Comparison of ENCODE assay signal across 28 cellular contexts in genomic region chr2:174051039-174051438, GRCh38.
DNase-seq lines count a peak whose midpoint lies in the region; ATAC-seq, FAIRE-seq and TF ChIP-seq lines count a peak whose summit lies in the region.
"Had no signal": no experiment of that assay in that cellular context is flagged by ENCODE, and none has a peak within 500 bp of the region (broad histone marks: within the 10 kb centered on the region; RNA-seq: fewer than 3 reads in every experiment).

No MANE protein-coding gene starts in this region.

- peak overlapping the region; percentile 6; the same call in 1 of the 3 replicates for H3K4me3 ChIP-seq in A549
- H3K4me3 ChIP-seq in HUES48 (ENCODE audit: low read depth, low read length) = no peak overlapping the region
- H3K4me3 ChIP-seq: dorsolateral prefrontal cortex, heart left ventricle, tibial artery had no signal

- TF ChIP-seq CTCF in A549 (IDR thresholded peaks at IDR 0.05) = no peak
- no peak for TF ChIP-seq CTCF in nephron progenitor cell (IDR thresholded peaks at IDR 0.05)

- H3K9me3 Mint-ChIP-seq in nephron progenitor cell = peaks cover 6% of the 10 kb centered on the region
- H3K9me3 Mint-ChIP-seq: activated B cell treated with CpG ODN at 0.5 μM for 24 hours; activated T-helper 17 cell treated with anti-CD3 and anti-CD28 coated beads, Interleukin-2, amount 50 U/mL, for 72 hours; central memory CD8-positive, alpha-beta T cell had no signal

- TF ChIP-seq EP300 in A549 (IDR thresholded peaks at IDR 0.05) = no peak

- peak overlapping the region; percentile 89 for H3K4me2 ChIP-seq in A549

- TF ChIP-seq RAD21 in A549 (conservative IDR thresholded peaks at IDR 0.05 in 1 of 2, IDR thresholded peaks at IDR 0.05 in 1 of 2) = no peak

- no peaks in the 10 kb centered on the region for H3K36me3 ChIP-seq in HUES48 (ENCODE audit: control insufficient read depth, insufficient read depth, low read length)
- H3K36me3 ChIP-seq: BE2C, heart left ventricle, tibial artery had no signal

- peaks cover 42% of the 10 kb centered on the region for H3K4me1 Mint-ChIP-seq in nephron progenitor cell
- H3K4me1 Mint-ChIP-seq: activated B cell treated with CpG ODN at 0.5 μM for 24 hours; activated T-helper 17 cell treated with anti-CD3 and anti-CD28 coated beads, Interleukin-2, amount 50 U/mL, for 72 hours; central memory CD8-positive, alpha-beta T cell; naive B cell; stimulated activated naive CD8-positive, alpha-beta T cell treated with anti-CD3 and anti-CD28 coated beads, Interleukin-15, amount 100 ng/mL, for 72 hours had no signal

- peaks cover 2% of the 10 kb centered on the region for H3K27me3 Mint-ChIP-seq in nephron progenitor cell (ENCODE audit: low read depth, poor library complexity)

- no peaks in the 10 kb centered on the region for H3K9me3 ChIP-seq in A549
- no peaks in the 10 kb centered on the region for H3K9me3 ChIP-seq in HUES48 (ENCODE audit: control insufficient read depth, insufficient read depth, low read length)
- H3K9me3 ChIP-seq: BE2C, heart left ventricle, tibial artery had no signal

- no peaks in the 10 kb centered on the region for H3K27me3 ChIP-seq in HUES48 (ENCODE audit: control insufficient read depth, insufficient read depth, low read length)
- H3K27me3 ChIP-seq: BE2C, dorsolateral prefrontal cortex, heart left ventricle, tibial artery had no signal

- FAIRE-seq in A549 (lab: Jason Lieb, UNC) = no peak

- no peak overlapping the region for H3K4me3 Mint-ChIP-seq in nephron progenitor cell
- H3K4me3 Mint-ChIP-seq: activated B cell treated with CpG ODN at 0.5 μM for 24 hours; activated T-helper 17 cell treated with anti-CD3 and anti-CD28 coated beads, Interleukin-2, amount 50 U/mL, for 72 hours; central memory CD8-positive, alpha-beta T cell; naive B cell; stimulated activated naive CD8-positive, alpha-beta T cell treated with anti-CD3 and anti-CD28 coated beads, Interleukin-15, amount 100 ng/mL, for 72 hours had no signal

- DNase-seq in A549 (ENCODE audit: low read depth in 1 of 2, low spot score in 1 of 2) (peak in 1 of 2 experiments; percentile 20), epithelial cell of prostate (ENCODE audit: low read depth, low spot score) (no peak), nephron progenitor cell (no peak), DMS114 treated with DMSO at 0.1 percent for 48 hours (lab: John Stamatoyannopoulos, UW; ENCODE audit: unreplicated experiment) (no peak)
- no peak for DNase-seq in activated CD4-positive, alpha-beta T cell treated with anti-CD3 and anti-CD28 coated beads for 4 hours
- DNase-seq: activated B cell treated with CpG ODN at 0.5 μM for 24 hours; activated CD4-positive, alpha-beta T cell treated with anti-CD3 and anti-CD28 coated beads, Interleukin-2, amount 50 U/mL, for 48 hours; activated CD8-positive, alpha-beta memory T cell treated with anti-CD3 and anti-CD28 coated beads, Interleukin-2, amount 50 U/mL, for 48 hours; aorta; DMS79 treated with DMSO at 0.1 percent for 48 hours; dorsolateral prefrontal cortex; KBM-7; MM.1S; naive B cell; NCI-H1417; NCI-H446; Right ventricle myocardium superior; stimulated activated naive CD8-positive, alpha-beta T cell treated with anti-CD3 and anti-CD28 coated beads, Interleukin-15, amount 100 ng/mL, for 72 hours; tibial artery had no signal

- POLR2A ChIA-PET in A549 (lab: Yijun Ruan, JAX) = interaction anchor here (0.9 to 1.9 kb wide), 4 partner anchors 79 to 1055 kb away, joined by 3 to 12 read pairs (median 6); partner anchors contain the start of gene SP3

- peak overlapping the region; percentile 23 for H3K27ac Mint-ChIP-seq in nephron progenitor cell
- H3K27ac Mint-ChIP-seq: activated B cell treated with CpG ODN at 0.5 μM for 24 hours; activated naive CD4-positive, alpha-beta T cell treated with anti-CD3 and anti-CD28 coated beads, Interleukin-2, amount 50 U/mL, for 72 hours; activated T-helper 17 cell treated with anti-CD3 and anti-CD28 coated beads, Interleukin-2, amount 50 U/mL, for 72 hours; stimulated activated naive CD8-positive, alpha-beta T cell treated with anti-CD3 and anti-CD28 coated beads, Interleukin-15, amount 100 ng/mL, for 72 hours had no signal

- H3K4me1 ChIP-seq in A549 (peaks cover 38% of the 10 kb centered on the region), HUES48 (ENCODE audit: control insufficient read depth, insufficient read depth, low read length) (peaks cover 35% of the 10 kb centered on the region)
- H3K4me1 ChIP-seq: parathyroid adenoma, tibial artery had no signal

- WGBS in A549 (ENCODE audit: missing lambda C conversion rate) = 58% methylated on average over 4 of the region's 4 CpGs

- H3K36me3 Mint-ChIP-seq in nephron progenitor cell (ENCODE audit: low read depth) = peaks cover under 1% of the 10 kb centered on the region

- ATAC-seq in A549 (no peak), GM21447 (IDR thresholded peaks at IDR 0.05; ENCODE audit: unreplicated experiment) (no peak), HG02588 (IDR thresholded peaks at IDR 0.05; ENCODE audit: unreplicated experiment) (no peak)
- ATAC-seq: activated naive CD4-positive, alpha-beta T cell treated with anti-CD3 and anti-CD28 coated beads, Interleukin-2, amount 50 U/mL, for 72 hours; activated T-helper 17 cell treated with anti-CD3 and anti-CD28 coated beads, Interleukin-2, amount 50 U/mL, for 72 hours; stimulated activated naive CD8-positive, alpha-beta T cell treated with anti-CD3 and anti-CD28 coated beads, Interleukin-15, amount 100 ng/mL, for 72 hours had no signal

- H3K9ac ChIP-seq in HUES48 (ENCODE audit: low read depth, low read length) = no peak overlapping the region
- H3K9ac ChIP-seq: parathyroid adenoma had no signal

- TF ChIP-seq POLR2A in A549 (IDR thresholded peaks at IDR 0.05; ENCODE audit: low read length) = no peak

- CTCF ChIA-PET in A549 (lab: Yijun Ruan, JAX) = interaction anchor here (1.1 to 1.7 kb wide), 7 partner anchors 10 to 648 kb away, joined by 3 to 10 read pairs (median 3); no protein-coding TSS in a partner anchor

- H3K27ac ChIP-seq in A549 = peak overlapping the region; percentile 85 to 93
- peak overlapping the region; percentile 78 for H3K27ac ChIP-seq in HUES48 (ENCODE audit: low read depth, low read length)
- peak overlapping the region; percentile 46 for H3K27ac ChIP-seq in epithelial cell of prostate
- H3K27ac ChIP-seq: dorsolateral prefrontal cortex, parathyroid adenoma, tibial artery had no signal

TF ChIP-seq in A549, 52 proteins besides CTCF, POLR2A, EP300 and RAD21:
- TF ChIP-seq ZFP36 (IDR thresholded peaks at IDR 0.05; ENCODE audit: borderline replicate concordance, partially characterized antibody) = peak; percentile 98
- no peak for TF ChIP-seq PHF8 (IDR thresholded peaks at IDR 0.05; ENCODE audit: borderline replicate concordance, low read depth)
